17 cellular contexts compared by ENCODE assay signal in genomic region chr19:29832801-29833200, GRCh38. TPM values are rescaled to one million over a fixed set of nuclear protein-coding genes. Genes with fewer than 3 reads are reported as not detected.
DNase-seq lines count a peak whose midpoint lies in the region; ATAC-seq and TF ChIP-seq lines count a peak whose summit lies in the region.
"Had no signal": no experiment of that assay in that cellular context is flagged by ENCODE, and none has a peak within 500 bp of the region (broad histone marks: within the 10 kb centered on the region; RNA-seq: fewer than 3 reads in every experiment).

No MANE protein-coding gene starts in this region.

- H3K27me3 ChIP-seq in PC-9 (ENCODE audit: insufficient read depth, low read depth) (no peaks in the 10 kb centered on the region), osteoblast (ENCODE audit: insufficient read depth, low read length) (no peaks in the 10 kb centered on the region), colonic mucosa (no peaks in the 10 kb centered on the region)

- H3K79me2 ChIP-seq in PC-9 (ENCODE audit: low read depth) (no peaks in the 10 kb centered on the region), osteoblast (ENCODE audit: insufficient read depth, low read length) (no peaks in the 10 kb centered on the region)

- intact Hi-C loops in PC-9 (cut with micrococcal nuclease; ENCODE audit: unreplicated experiment) (no loop called here), colonic mucosa (cut with DNase I) (no loop called here)

- H2AFZ ChIP-seq in PC-9 (no peak overlapping the region), osteoblast (ENCODE audit: low read length) (no peak overlapping the region)

- no peak for DNase-seq in activated naive CD4-positive, alpha-beta T cell treated with anti-CD3 and anti-CD28 coated beads, Interleukin-2, amount 10 ng/mL, durations not matched to agents 7 days and 5 days
- DNase-seq in activated naive CD4-positive, alpha-beta T cell treated with anti-CD3 and anti-CD28 coated beads, Interleukin-2, amount 50 U/mL, for 16 hours, result no peak
- DNase-seq in PC-9 (no peak), osteoblast (ENCODE audit: insufficient read length, low spot score, missing footprints) (peak; percentile 56), colonic mucosa (no peak)
- DNase-seq: ACHN, AML-193, DMS79, HFFc6, NCI-H1436, NCI-H2029 treated with DMSO at 0.1 percent for 48 hours, NCI-H748 treated with DMSO at 0.1 percent for 48 hours had no signal

- H3K4me2 ChIP-seq in PC-9 (no peak overlapping the region), osteoblast (ENCODE audit: insufficient read depth, low read length) (no peak overlapping the region)
- H3K4me2 ChIP-seq: KMS-11 had no signal

- no TSS peak for BruUV-seq in PC-9 (replicated peaks; lab: Mats Ljungman, UMichigan)

- peaks cover 57% of the 10 kb centered on the region for H3K4me1 ChIP-seq in PC-9 (replicated peaks; ENCODE audit: insufficient read depth)
- H3K4me1 ChIP-seq in osteoblast (ENCODE audit: insufficient read depth, low read length), result no peaks in the 10 kb centered on the region
- no peaks in the 10 kb centered on the region for H3K4me1 ChIP-seq in colonic mucosa

- H3K27ac Mint-ChIP-seq in activated naive CD4-positive, alpha-beta T cell treated with anti-CD3 and anti-CD28 coated beads, Interleukin-2, amount 10 ng/mL, durations not matched to agents 7 days and 5 days, result peak overlapping the region; percentile 100
- H3K27ac Mint-ChIP-seq in activated T-helper 17 cell treated with anti-CD3 and anti-CD28 coated beads, Interleukin-2, amount 50 U/mL, for 72 hours, result peak overlapping the region; percentile 72
- H3K27ac Mint-ChIP-seq: HFFc6 had no signal

- H3K4me1 Mint-ChIP-seq in activated naive CD4-positive, alpha-beta T cell treated with anti-CD3 and anti-CD28 coated beads, Interleukin-2, amount 10 ng/mL, durations not matched to agents 7 days and 5 days, result peaks cover 74% of the 10 kb centered on the region
- H3K4me1 Mint-ChIP-seq in activated T-helper 17 cell treated with anti-CD3 and anti-CD28 coated beads, Interleukin-2, amount 50 U/mL, for 72 hours, result peaks cover 30% of the 10 kb centered on the region

- 0 out of 2 replicates have a peak overlapping the region, but pooled peaks have one; percentile 85 for H3K27ac ChIP-seq in PC-9
- no peak overlapping the region for H3K27ac ChIP-seq in osteoblast (ENCODE audit: low read depth, low read length)
- no peak overlapping the region for H3K27ac ChIP-seq in colonic mucosa
- H3K27ac ChIP-seq: KMS-11, RWPE1 had no signal

- H3K27me3 Mint-ChIP-seq in activated naive CD4-positive, alpha-beta T cell treated with anti-CD3 and anti-CD28 coated beads, Interleukin-2, amount 10 ng/mL, durations not matched to agents 7 days and 5 days, result peaks cover 4% of the 10 kb centered on the region
- H3K27me3 Mint-ChIP-seq in activated T-helper 17 cell treated with anti-CD3 and anti-CD28 coated beads, Interleukin-2, amount 50 U/mL, for 72 hours, result no peaks in the 10 kb centered on the region

- H3K9me3 Mint-ChIP-seq in activated naive CD4-positive, alpha-beta T cell treated with anti-CD3 and anti-CD28 coated beads, Interleukin-2, amount 10 ng/mL, durations not matched to agents 7 days and 5 days, result no peaks in the 10 kb centered on the region
- H3K9me3 Mint-ChIP-seq in activated T-helper 17 cell treated with anti-CD3 and anti-CD28 coated beads, Interleukin-2, amount 50 U/mL, for 72 hours, result no peaks in the 10 kb centered on the region
- H3K9me3 Mint-ChIP-seq: HFFc6 had no signal

- H3K4me3 ChIP-seq in PC-9 (no peak overlapping the region), osteoblast (ENCODE audit: insufficient read depth, low read length) (no peak overlapping the region), colonic mucosa (no peak overlapping the region)

- POLR2A ChIA-PET in PC-9 (lab: Charles Lee; ENCODE audit: unreplicated experiment), result no interaction called here

- H3K9ac ChIP-seq in colonic mucosa (ENCODE audit: low read depth in 2 of 2, low read length in 2 of 2), result no peak overlapping the region
- H3K9ac ChIP-seq: KMS-11 had no signal

- peaks cover 56% of the 10 kb centered on the region for H3F3A ChIP-seq in PC-9 (ENCODE audit: insufficient read depth, low read depth)

- no peaks in the 10 kb centered on the region for H3K9me2 ChIP-seq in PC-9 (ENCODE audit: insufficient read depth)

- H4K20me1 ChIP-seq in PC-9 (ENCODE audit: insufficient read depth) (no peaks in the 10 kb centered on the region), osteoblast (ENCODE audit: insufficient read depth, low read length) (no peaks in the 10 kb centered on the region)

- TF ChIP-seq CTCF in PC-9 (conservative IDR thresholded peaks at IDR 0.05), result no peak
- TF ChIP-seq CTCF in osteoblast (IDR thresholded peaks at IDR 0.05; ENCODE audit: extremely low read depth, low read depth, low read length), result no peak
- TF ChIP-seq CTCF in colonic mucosa (IDR thresholded peaks at IDR 0.05), result no peak

- no peak overlapping the region for H3K4me3 Mint-ChIP-seq in activated naive CD4-positive, alpha-beta T cell treated with anti-CD3 and anti-CD28 coated beads, Interleukin-2, amount 10 ng/mL, durations not matched to agents 7 days and 5 days
- H3K4me3 Mint-ChIP-seq in activated T-helper 17 cell treated with anti-CD3 and anti-CD28 coated beads, Interleukin-2, amount 50 U/mL, for 72 hours, result peak overlapping the region; percentile 17
- H3K4me3 Mint-ChIP-seq: HFFc6 had no signal

- CTCF ChIA-PET in activated naive CD4-positive, alpha-beta T cell treated with anti-CD3 and anti-CD28 coated beads, Interleukin-2, amount 10 ng/mL, durations not matched to agents 7 days and 5 days (lab: Charles Lee), result no interaction called here
- CTCF ChIA-PET in PC-9 (lab: Charles Lee), result no interaction called here

- ATAC-seq in activated T-helper 17 cell treated with anti-CD3 and anti-CD28 coated beads, Interleukin-2, amount 50 U/mL, for 72 hours (replicated peaks), result no peak
- ATAC-seq in GM18867 (IDR thresholded peaks at IDR 0.05; ENCODE audit: unreplicated experiment), result no peak
- ATAC-seq: HepG2 had no signal

- H3K9me3 ChIP-seq in PC-9 (ENCODE audit: insufficient read depth, low read depth) (no peaks in the 10 kb centered on the region), osteoblast (ENCODE audit: low read depth, low read length) (no peaks in the 10 kb centered on the region), colonic mucosa (no peaks in the 10 kb centered on the region)

- H3K36me3 Mint-ChIP-seq in activated naive CD4-positive, alpha-beta T cell treated with anti-CD3 and anti-CD28 coated beads, Interleukin-2, amount 10 ng/mL, durations not matched to agents 7 days and 5 days, result peaks cover 7% of the 10 kb centered on the region
- peaks cover 8% of the 10 kb centered on the region for H3K36me3 Mint-ChIP-seq in activated T-helper 17 cell treated with anti-CD3 and anti-CD28 coated beads, Interleukin-2, amount 50 U/mL, for 72 hours (ENCODE audit: low read depth)

- H3K36me3 ChIP-seq in PC-9 (ENCODE audit: low read depth) (no peaks in the 10 kb centered on the region), osteoblast (ENCODE audit: insufficient read depth, low read length) (no peaks in the 10 kb centered on the region), colonic mucosa (no peaks in the 10 kb centered on the region)

RNA-seq across cellular contexts. Expression of gene CCNE1, which starts 21.0 kb away (rescaled TPM):
- total RNA-seq in PC-9 (2021), result 8.9 and 10.6 TPM in 2 replicates
- total RNA-seq in activated T-helper 17 cell treated with anti-CD3 and anti-CD28 coated beads, Interleukin-2, amount 50 U/mL, for 72 hours, result 10 to 100 TPM; 20.1 to 31.5 TPM
- 4.7 and 5.0 TPM in 2 replicates for total RNA-seq in osteoblast
- 10 to 100 TPM in 1 of 2 donors, 1 to 10 TPM in 1; 5.1 to 10.6 TPM for total RNA-seq in colonic mucosa
